ENCODE assay signal across 12 cellular contexts in genomic region chr21:43916076-43916475, GRCh38. TPM values are rescaled to one million over a fixed set of nuclear protein-coding genes. Genes with fewer than 3 reads are reported as not detected.
A peak's percentile ranks its signal among the peaks of the same experiment; 100 is the strongest.
DNase-seq lines count a peak whose midpoint lies in the region; ATAC-seq and TF ChIP-seq lines count a peak whose summit lies in the region.
"Had no signal": no experiment of that assay in that cellular context is flagged by ENCODE, and none has a peak within 500 bp of the region (broad histone marks: within the 10 kb centered on the region; RNA-seq: fewer than 3 reads in every experiment).

No MANE protein-coding gene starts in this region.

- no peaks in the 10 kb centered on the region for H3K27me3 Mint-ChIP-seq in T-helper 1 cell treated with Interleukin-12 subunit alpha and Interleukin-12 subunit beta and Interleukin-4 antibody, amounts not matched to agents 30 μg/mL and 1 μg/mL, for 36 hours (ENCODE audit: low read depth)
- H3K27me3 Mint-ChIP-seq in activated CD8-positive, alpha-beta T cell treated with anti-CD3 and anti-CD28 coated beads for 36 hours, result peaks cover 2% of the 10 kb centered on the region
- peaks cover 14 to 23% of the 10 kb centered on the region in 2 donors for H3K27me3 Mint-ChIP-seq in natural killer cell (ENCODE audit: low read depth in 2 of 2)

- H3K4me3 ChIP-seq in GM12865 (ENCODE audit: low read depth, low read length), result peak overlapping the region; percentile 71

- no peak for ATAC-seq in activated CD8-positive, alpha-beta T cell treated with anti-CD3 and anti-CD28 coated beads for 36 hours
- ATAC-seq in natural killer cell, result no peak
- no peak for ATAC-seq in GM18907 (IDR thresholded peaks at IDR 0.05; ENCODE audit: unreplicated experiment)

- peaks cover 32% of the 10 kb centered on the region for H3K36me3 Mint-ChIP-seq in T-helper 1 cell treated with Interleukin-12 subunit alpha and Interleukin-12 subunit beta and Interleukin-4 antibody, amounts not matched to agents 30 μg/mL and 1 μg/mL, for 36 hours (ENCODE audit: low read depth)
- peaks cover 23% of the 10 kb centered on the region for H3K36me3 Mint-ChIP-seq in activated CD8-positive, alpha-beta T cell treated with anti-CD3 and anti-CD28 coated beads for 36 hours (ENCODE audit: low read depth)
- H3K36me3 Mint-ChIP-seq in natural killer cell, result no peaks in the 10 kb centered on the region

- peak overlapping the region; percentile 84 for H3K4me3 Mint-ChIP-seq in T-helper 1 cell treated with Interleukin-12 subunit alpha and Interleukin-12 subunit beta and Interleukin-4 antibody, amounts not matched to agents 30 μg/mL and 1 μg/mL, for 36 hours
- peak overlapping the region; percentile 79 for H3K4me3 Mint-ChIP-seq in activated CD8-positive, alpha-beta T cell treated with anti-CD3 and anti-CD28 coated beads for 36 hours
- H3K4me3 Mint-ChIP-seq in natural killer cell, result peak overlapping the region; percentile 89

- intact Hi-C loops in activated CD8-positive, alpha-beta T cell treated with anti-CD3 and anti-CD28 coated beads for 36 hours (cut with micrococcal nuclease), result loop anchor here (5.0 to 10.0 kb wide), 2 partner anchors 34 to 51 kb away; partner anchors contain the start of gene AGPAT3
- intact Hi-C loops in natural killer cell (cut with micrococcal nuclease), result loop anchor here (2.0 to 5.0 kb wide), 4 partner anchors 19 to 49 kb away; partner anchors contain the start of gene AGPAT3

- peaks cover 10% of the 10 kb centered on the region for H3K9me3 Mint-ChIP-seq in T-helper 1 cell treated with Interleukin-12 subunit alpha and Interleukin-12 subunit beta and Interleukin-4 antibody, amounts not matched to agents 30 μg/mL and 1 μg/mL, for 36 hours
- peaks cover 10% of the 10 kb centered on the region for H3K9me3 Mint-ChIP-seq in activated CD8-positive, alpha-beta T cell treated with anti-CD3 and anti-CD28 coated beads for 36 hours
- peaks cover 2 to 3% of the 10 kb centered on the region in 2 donors for H3K9me3 Mint-ChIP-seq in natural killer cell

- no peak overlapping the region for H3K27ac Mint-ChIP-seq in T-helper 1 cell treated with Interleukin-12 subunit alpha and Interleukin-12 subunit beta and Interleukin-4 antibody, amounts not matched to agents 30 μg/mL and 1 μg/mL, for 36 hours
- peak overlapping the region; percentile 20 for H3K27ac Mint-ChIP-seq in activated CD8-positive, alpha-beta T cell treated with anti-CD3 and anti-CD28 coated beads for 36 hours
- H3K27ac Mint-ChIP-seq in natural killer cell, result peak overlapping the region; percentile 75 to 76

- TF ChIP-seq CTCF in GM12865 (IDR thresholded peaks at IDR 0.05; ENCODE audit: insufficient read depth, low read depth, low read length, missing control alignments), result no peak
- TF ChIP-seq CTCF in activated CD8-positive, alpha-beta T cell treated with anti-CD3 and anti-CD28 coated beads for 36 hours (IDR thresholded peaks at IDR 0.05), result no peak
- no peak for TF ChIP-seq CTCF in natural killer cell (IDR thresholded peaks at IDR 0.05)

- POLR2A ChIA-PET in activated CD8-positive, alpha-beta T cell treated with anti-CD3 and anti-CD28 coated beads for 36 hours (lab: Charles Lee), result no interaction called here

- DNase-seq in T-helper 1 cell (no peak), GM12865 (ENCODE audit: low read depth) (no peak), natural killer cell (no peak), activated gamma-delta T cell (lab: John Stamatoyannopoulos, UW) (no peak)
- no peak for DNase-seq in activated CD8-positive, alpha-beta T cell treated with anti-CD3 and anti-CD28 coated beads for 36 hours
- DNase-seq in stimulated activated CD4-positive, alpha-beta T cell treated with anti-CD3 and anti-CD28 coated beads, Interleukin-4, amount 100 ng/mL, for 24 hours, result no peak
- DNase-seq: Caco-2, NCI-H187, NCI-H526, SHP77 had no signal

- peaks cover 43% of the 10 kb centered on the region for H3K4me1 Mint-ChIP-seq in T-helper 1 cell treated with Interleukin-12 subunit alpha and Interleukin-12 subunit beta and Interleukin-4 antibody, amounts not matched to agents 30 μg/mL and 1 μg/mL, for 36 hours (ENCODE audit: low read depth)
- H3K4me1 Mint-ChIP-seq in activated CD8-positive, alpha-beta T cell treated with anti-CD3 and anti-CD28 coated beads for 36 hours (ENCODE audit: low read depth), result peaks cover 43% of the 10 kb centered on the region
- H3K4me1 Mint-ChIP-seq in natural killer cell, result peaks cover 39 to 54% of the 10 kb centered on the region in 2 donors

- CTCF ChIA-PET in activated CD8-positive, alpha-beta T cell treated with anti-CD3 and anti-CD28 coated beads for 36 hours (lab: Charles Lee), result interaction anchor here (0.9 kb wide), 1 partner anchor 59 kb away, joined by 3 read pairs; no protein-coding TSS in a partner anchor

RNA-seq across cellular contexts. Expression of gene AGPAT3, which starts 51.1 kb away (rescaled TPM):
- 10 to 100 TPM; 59.3 to 62.2 TPM for total RNA-seq in activated CD8-positive, alpha-beta T cell treated with anti-CD3 and anti-CD28 coated beads for 36 hours
- total RNA-seq in natural killer cell, result 10 to 100 TPM; 39.5 to 45.7 (median 42.3) TPM
